Comparison of ENCODE assay signal across 14 cellular contexts in genomic region chr21:35424122-35424521, GRCh38.
DNase-seq lines count a peak whose midpoint lies in the region; ATAC-seq and TF ChIP-seq lines count a peak whose summit lies in the region.
"Had no signal": no experiment of that assay in that cellular context is flagged by ENCODE, and none has a peak within 500 bp of the region (broad histone marks: within the 10 kb centered on the region; RNA-seq: fewer than 3 reads in every experiment).

No MANE protein-coding gene starts in this region.

- no peak overlapping the region for H4K91ac ChIP-seq in IMR-90 (ENCODE audit: insufficient read depth, low read depth, low read length)

- H2AK9ac ChIP-seq in IMR-90 (replicated peaks; ENCODE audit: low read depth, low read length, poor library complexity) = no peak overlapping the region

- TF ChIP-seq POLR2A in IMR-90 (IDR thresholded peaks at IDR 0.05; ENCODE audit: low read depth, low read length) = no peak

- CTCF ChIA-PET in IMR-90 (lab: Yijun Ruan, JAX) = interaction anchor here (0.9 kb wide), 1 partner anchor 14 kb away, joined by 3 read pairs; no protein-coding TSS in a partner anchor

- in situ Hi-C loops in IMR-90 (cut with MboI; ENCODE audit: low sequenced_read_pairs) = loop anchor here (25.0 kb wide), 1 partner anchor 687 kb away; no protein-coding TSS in a partner anchor

- H4K8ac ChIP-seq in IMR-90 (ENCODE audit: low read depth in 2 of 2, low read length in 2 of 2) = no peak overlapping the region

- intact Hi-C loops in left ventricle myocardium inferior (cut with micrococcal nuclease) (no loop called here), IMR-90 (cut with micrococcal nuclease) (no loop called here), left ventricle myocardium superior (cut with micrococcal nuclease) (no loop called here)

- no peak overlapping the region for H4K5ac ChIP-seq in IMR-90 (ENCODE audit: low read depth, low read length)

- no peak overlapping the region for H2BK20ac ChIP-seq in IMR-90 (ENCODE audit: low read depth, low read length)

- H2BK15ac ChIP-seq in IMR-90 (ENCODE audit: low read depth, low read length) = no peak overlapping the region

- no peaks in the 10 kb centered on the region for H4K20me1 ChIP-seq in IMR-90 (ENCODE audit: insufficient read depth, low read length)

- H3K27ac ChIP-seq in left ventricle myocardium inferior (replicated peaks) = peak overlapping the region; percentile 45
- peak overlapping the region in 1 of 2 donors; percentile 55 for H3K27ac ChIP-seq in right atrium auricular region
- no peak overlapping the region for H3K27ac ChIP-seq in IMR-90 (ENCODE audit: insufficient read depth, low read length)
- peak overlapping the region; percentile 41 for H3K27ac ChIP-seq in skeletal muscle tissue (ENCODE audit: low read depth, low read length)

- DNase-seq in left ventricle myocardium inferior = no peak
- no peak for DNase-seq in right atrium auricular region (ENCODE audit: low spot score)
- DNase-seq in IMR-90 = no peak
- no peak for DNase-seq in left ventricle myocardium superior
- no peak for DNase-seq in islet precursor cell
- DNase-seq: CD8-positive, alpha-beta T cell; COR-L47; DMS153; DMS79 treated with DMSO at 0.1 percent for 48 hours; EL had no signal

- H3K14ac ChIP-seq in IMR-90 (replicated peaks; ENCODE audit: low read depth, low read length) = no peak overlapping the region

- BruUV-seq in IMR-90 (replicated peaks; lab: Mats Ljungman, UMichigan) = no TSS peak

- H3K79me1 ChIP-seq in IMR-90 (ENCODE audit: low read depth in 1 of 2, low read length in 2 of 2) = no peaks in the 10 kb centered on the region

- H2AK5ac ChIP-seq in IMR-90 (ENCODE audit: low read depth, low read length) = no peak overlapping the region

- no peak for TF ChIP-seq RAD21 in IMR-90 (IDR thresholded peaks at IDR 0.05; ENCODE audit: low read length)

- H2BK120ac ChIP-seq in IMR-90 (ENCODE audit: low read depth, low read length) = no peak overlapping the region

- H3K23ac ChIP-seq in IMR-90 (ENCODE audit: low read depth, low read length) = no peak overlapping the region

- no peak overlapping the region for H2AFZ ChIP-seq in IMR-90 (replicated peaks; ENCODE audit: low read length, poor library complexity)

- dilution Hi-C loops in IMR-90 (cut with HindIII; ENCODE audit: low sequenced_read_pairs, unreplicated experiment) = no loop called here

- H2BK5ac ChIP-seq in IMR-90 (ENCODE audit: low read depth, low read length, poor library complexity, severe bottlenecking) = no peak overlapping the region

- TF ChIP-seq CTCF in left ventricle myocardium inferior (IDR thresholded peaks at IDR 0.05; ENCODE audit: borderline replicate concordance) (no peak), right atrium auricular region (IDR thresholded peaks at IDR 0.05) (no peak), IMR-90 (conservative IDR thresholded peaks at IDR 0.05; ENCODE audit: low read depth, low read length) (no peak)

- no peaks in the 10 kb centered on the region; the same call in 1 of the 2 replicates for H3K9me1 ChIP-seq in IMR-90 (ENCODE audit: insufficient read depth, low read length)

- H3K4me1 ChIP-seq in left ventricle myocardium inferior = peaks cover 7% of the 10 kb centered on the region
- peaks cover 0 to 12% of the 10 kb centered on the region in 2 donors for H3K4me1 ChIP-seq in right atrium auricular region
- H3K4me1 ChIP-seq in IMR-90 (ENCODE audit: control insufficient read depth, insufficient read depth, low read length) = peaks cover 1% of the 10 kb centered on the region; the same call in 1 of the 2 replicates
- peaks cover 0 to 15% (median 5%) of the 10 kb centered on the region in 3 donors for H3K4me1 ChIP-seq in skeletal muscle tissue (ENCODE audit: control insufficient read depth in 3 of 3, insufficient read depth in 3 of 3, low read length in 3 of 3)
- H3K4me1 ChIP-seq: HAP-1 had no signal

- no peak overlapping the region for H3K18ac ChIP-seq in IMR-90 (ENCODE audit: low read depth, low read length)

- H3K4me2 ChIP-seq in IMR-90 (ENCODE audit: low read depth, low read length) = no peak overlapping the region

- peaks cover 45% of the 10 kb centered on the region for H3K27me3 ChIP-seq in left ventricle myocardium inferior (ENCODE audit: low read depth)
- H3K27me3 ChIP-seq in right atrium auricular region = no peaks in the 10 kb centered on the region
- no peaks in the 10 kb centered on the region for H3K27me3 ChIP-seq in IMR-90 (ENCODE audit: control insufficient read depth, insufficient read depth, low read length)
- peaks cover 0 to 7% (median 3%) of the 10 kb centered on the region in 3 donors for H3K27me3 ChIP-seq in skeletal muscle tissue (ENCODE audit: control insufficient read depth in 3 of 3, insufficient read depth in 3 of 3, low read length in 3 of 3)

- ATAC-seq in IMR-90 (ENCODE audit: low read depth) (no peak), left ventricle myocardium superior (peak; percentile 52), GM21576 (IDR thresholded peaks at IDR 0.05; ENCODE audit: unreplicated experiment) (no peak), HG03342 (IDR thresholded peaks at IDR 0.05; ENCODE audit: unreplicated experiment) (no peak)
- ATAC-seq: CD8-positive, alpha-beta T cell had no signal

- H3K56ac ChIP-seq in IMR-90 (ENCODE audit: extremely low read depth, insufficient read depth, low read length) = no peak overlapping the region

- POLR2A ChIA-PET in IMR-90 (lab: Charles Lee; ENCODE audit: unreplicated experiment) = no interaction called here

- no peak overlapping the region for H3K9ac ChIP-seq in IMR-90 (ENCODE audit: low read depth, low read length)
- H3K9ac ChIP-seq in skeletal muscle tissue (ENCODE audit: low read depth in 1 of 3, low read length in 3 of 3) = no peak overlapping the region

- H3K9me3 ChIP-seq in left ventricle myocardium inferior (replicated peaks) (peaks cover 18% of the 10 kb centered on the region), right atrium auricular region (peaks cover 0 to 16% of the 10 kb centered on the region in 2 donors), IMR-90 (ENCODE audit: control insufficient read depth, insufficient read depth, low read length) (peaks cover 9% of the 10 kb centered on the region), skeletal muscle tissue (ENCODE audit: control insufficient read depth in 3 of 3, low read length in 3 of 3) (peaks cover 0 to 6% (median 4%) of the 10 kb centered on the region in 3 donors)
- H3K9me3 ChIP-seq: HAP-1 had no signal

- H3K4ac ChIP-seq in IMR-90 (ENCODE audit: low read depth, low read length) = no peak overlapping the region

- no CpG with 5 or more reads among the region's 3 CpGs for WGBS in IMR-90 (ENCODE audit: extremely low coverage in 2 of 2, insufficient read length in 1 of 2), 2 experiments

- H3K4me3 ChIP-seq in left ventricle myocardium inferior = no peak overlapping the region
- H3K4me3 ChIP-seq in right atrium auricular region = no peak overlapping the region
- H3K4me3 ChIP-seq in IMR-90 (ENCODE audit: insufficient read depth, low read depth, low read length) = no peak overlapping the region
- H3K4me3 ChIP-seq in skeletal muscle tissue (ENCODE audit: low read length in 3 of 3) = no peak overlapping the region
- H3K4me3 ChIP-seq: HAP-1 had no signal

- no peaks in the 10 kb centered on the region for H3K36me3 ChIP-seq in left ventricle myocardium inferior
- no peaks in the 10 kb centered on the region for H3K36me3 ChIP-seq in right atrium auricular region
- H3K36me3 ChIP-seq in IMR-90 (ENCODE audit: control insufficient read depth, insufficient read depth, low read length) = no peaks in the 10 kb centered on the region
- H3K36me3 ChIP-seq in skeletal muscle tissue (ENCODE audit: control insufficient read depth in 3 of 3, insufficient read depth in 3 of 3, low read length in 3 of 3) = no peaks in the 10 kb centered on the region
- H3K36me3 ChIP-seq: HAP-1 had no signal

TF ChIP-seq in IMR-90, 13 proteins besides CTCF, POLR2A, EP300 and RAD21:
- TF ChIP-seq SMC3 (IDR thresholded peaks at IDR 0.05; ENCODE audit: low read depth, low read length) = no peak
- TF ChIP-seq CEBPB (IDR thresholded peaks at IDR 0.05; ENCODE audit: low read depth, low read length) = peak; percentile 72
